11 cellular contexts compared by ENCODE assay signal in the genomic region with DNA sequence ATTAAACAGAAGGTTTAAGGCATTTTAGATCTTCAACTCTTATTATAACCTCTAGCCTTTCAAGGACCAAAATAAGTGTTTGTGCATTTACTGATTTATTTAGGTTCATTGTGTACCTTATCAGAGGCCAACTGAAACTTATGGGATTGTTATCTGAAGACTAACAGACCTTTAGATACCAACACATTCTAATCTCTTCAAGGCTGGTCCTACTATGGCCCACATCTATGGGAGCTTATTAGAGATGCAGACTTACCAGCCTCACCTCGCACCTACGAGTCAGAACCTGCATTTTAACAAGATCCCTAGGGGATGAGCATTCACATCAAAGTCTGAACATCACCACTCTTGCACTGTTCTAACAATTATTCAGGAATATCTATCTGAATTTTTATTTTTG. TPM values are rescaled to one million over a fixed set of nuclear protein-coding genes. Genes with fewer than 3 reads are reported as not detected.
DNase-seq lines count a peak whose midpoint lies in the region; ATAC-seq and TF ChIP-seq lines count a peak whose summit lies in the region.
"Had no signal": no experiment of that assay in that cellular context is flagged by ENCODE, and none has a peak within 500 bp of the region (broad histone marks: within the 10 kb centered on the region; RNA-seq: fewer than 3 reads in every experiment).

No MANE protein-coding gene starts in this region.

- H3K36me3 ChIP-seq in BLaER1 treated with 17β-estradiol and CSF1 and Interleukin-3, amounts not matched to agents 10 nM and 100 nM: peaks cover 36 to 64% (median 53%) of the 10 kb centered on the region in 11 experiments
- H3K36me3 ChIP-seq in stomach: peaks cover 0 to 39% (median 27%) of the 10 kb centered on the region in 4 donors

- in situ Hi-C loops in ACHN (cut with HindIII; ENCODE audit: low pct_ligation_motif_present, low pct_unique_long_range_greater_than_20kb, low sequenced_read_pairs): no loop called here

- TF ChIP-seq EP300 in stomach (IDR thresholded peaks at IDR 0.05): no peak

- H3K27ac Mint-ChIP-seq in activated T-helper 2 cell treated with anti-CD3 and anti-CD28 coated beads, Interferon-gamma antibody, Interleukin-2, Interleukin-4, amounts not matched to agents 10 μg/mL and 5 μg/mL and 100 μg/mL, durations not matched to agents 14 hours and 24 hours and 36 hours: no peak overlapping the region
- no peak overlapping the region for H3K27ac Mint-ChIP-seq in mesothelial cell of epicardium

- H3K4me3 ChIP-seq in BLaER1 treated with 17β-estradiol and CSF1 and Interleukin-3, amounts not matched to agents 10 nM and 100 nM: peak overlapping the region in 8 of 10 experiments; percentile 69 to 87 (median 81); a peak in 14 of 20 replicates
- H3K4me3 ChIP-seq in HFF-Myc (replicated peaks; ENCODE audit: low read depth, low read length): peak overlapping the region; percentile 89
- H3K4me3 ChIP-seq in stomach: no peak overlapping the region

- peak overlapping the region; percentile 78 to 99 (median 96) for H3K4me2 ChIP-seq in BLaER1 treated with 17β-estradiol and CSF1 and Interleukin-3, amounts not matched to agents 10 nM and 100 nM

- peaks cover 53% of the 10 kb centered on the region for H3K4me1 Mint-ChIP-seq in activated T-helper 2 cell treated with anti-CD3 and anti-CD28 coated beads, Interferon-gamma antibody, Interleukin-2, Interleukin-4, amounts not matched to agents 10 μg/mL and 5 μg/mL and 100 μg/mL, durations not matched to agents 14 hours and 24 hours and 36 hours (ENCODE audit: low read depth)
- peaks cover 39% of the 10 kb centered on the region for H3K4me1 Mint-ChIP-seq in mesothelial cell of epicardium

- no peaks in the 10 kb centered on the region for H3K27me3 ChIP-seq in BLaER1 treated with 17β-estradiol and CSF1 and Interleukin-3, amounts not matched to agents 10 nM and 100 nM
- no peaks in the 10 kb centered on the region for H3K27me3 ChIP-seq in stomach

- no peaks in the 10 kb centered on the region for H3K27me3 Mint-ChIP-seq in activated T-helper 2 cell treated with anti-CD3 and anti-CD28 coated beads, Interferon-gamma antibody, Interleukin-2, Interleukin-4, amounts not matched to agents 10 μg/mL and 5 μg/mL and 100 μg/mL, durations not matched to agents 14 hours and 24 hours and 36 hours (ENCODE audit: low read depth)
- no peaks in the 10 kb centered on the region for H3K27me3 Mint-ChIP-seq in mesothelial cell of epicardium (ENCODE audit: low read depth)

- no peak overlapping the region for H3K27ac ChIP-seq in BLaER1 treated with 17β-estradiol and CSF1 and Interleukin-3, amounts not matched to agents 10 nM and 100 nM
- H3K27ac ChIP-seq in stomach: no peak overlapping the region

- no peak for ATAC-seq in HG03045 (IDR thresholded peaks at IDR 0.05; ENCODE audit: unreplicated experiment)

- peak overlapping the region in 6 of 11 experiments; percentile 20 to 97 (median 89); a peak in 8 of 22 replicates for H3K9ac ChIP-seq in BLaER1 treated with 17β-estradiol and CSF1 and Interleukin-3, amounts not matched to agents 10 nM and 100 nM

- DNase-seq in HFF-Myc (ENCODE audit: extremely low read depth, low read depth) (no peak), mesothelial cell of epicardium (ENCODE audit: low spot score in 2 of 2, unreplicated experiment in 2 of 2) (no peak), ACHN (no peak), GM19238 (ENCODE audit: insufficient read length, low spot score) (no peak), stomach (no peak)
- no peak for DNase-seq in activated T-helper 2 cell treated with anti-CD3 and anti-CD28 coated beads, Interferon-gamma antibody, Interleukin-2, Interleukin-4, amounts not matched to agents 10 μg/mL and 5 μg/mL and 100 μg/mL, durations not matched to agents 14 hours and 24 hours and 36 hours (ENCODE audit: low spot score)
- DNase-seq: GF-D8, islet precursor cell, NCI-H2227 treated with DMSO at 0.1 percent for 48 hours had no signal

- no peak for TF ChIP-seq POLR2A in stomach (IDR thresholded peaks at IDR 0.05)

- 42 to 72% (median 59%) methylated on average over 2 of the region's 2 CpGs for WGBS in stomach, 5 donors

- no peak for TF ChIP-seq CTCF in HFF-Myc (IDR thresholded peaks at IDR 0.05; ENCODE audit: low read depth, low read length, missing control alignments)
- no peak for TF ChIP-seq CTCF in mesothelial cell of epicardium (IDR thresholded peaks at IDR 0.05; ENCODE audit: unreplicated experiment)
- TF ChIP-seq CTCF in stomach (IDR thresholded peaks at IDR 0.05): no peak

- peaks cover 66% of the 10 kb centered on the region for H3K36me3 Mint-ChIP-seq in activated T-helper 2 cell treated with anti-CD3 and anti-CD28 coated beads, Interferon-gamma antibody, Interleukin-2, Interleukin-4, amounts not matched to agents 10 μg/mL and 5 μg/mL and 100 μg/mL, durations not matched to agents 14 hours and 24 hours and 36 hours (ENCODE audit: low read depth)
- peaks cover 25% of the 10 kb centered on the region for H3K36me3 Mint-ChIP-seq in mesothelial cell of epicardium

- peaks cover 40 to 47% (median 43%) of the 10 kb centered on the region in 10 experiments for H3K4me1 ChIP-seq in BLaER1 treated with 17β-estradiol and CSF1 and Interleukin-3, amounts not matched to agents 10 nM and 100 nM
- peaks cover 22 to 45% (median 39%) of the 10 kb centered on the region in 4 donors for H3K4me1 ChIP-seq in stomach

- peak overlapping the region; percentile 97 for H3K4me3 Mint-ChIP-seq in activated T-helper 2 cell treated with anti-CD3 and anti-CD28 coated beads, Interferon-gamma antibody, Interleukin-2, Interleukin-4, amounts not matched to agents 10 μg/mL and 5 μg/mL and 100 μg/mL, durations not matched to agents 14 hours and 24 hours and 36 hours (ENCODE audit: low read depth)
- H3K4me3 Mint-ChIP-seq in mesothelial cell of epicardium: peak overlapping the region; percentile 98

- H4K20me1 ChIP-seq in BLaER1 treated with 17β-estradiol and CSF1 and Interleukin-3, amounts not matched to agents 10 nM and 100 nM: peaks cover 4 to 61% (median 57%) of the 10 kb centered on the region in 11 experiments; a peak in 17 of 22 replicates

- H3K9me3 ChIP-seq in BLaER1 treated with 17β-estradiol and CSF1 and Interleukin-3, amounts not matched to agents 10 nM and 100 nM (replicated peaks in 1 of 11): no peaks in the 10 kb centered on the region
- H3K9me3 ChIP-seq in stomach: no peaks in the 10 kb centered on the region

- intact Hi-C loops in activated T-helper 2 cell treated with anti-CD3 and anti-CD28 coated beads, Interferon-gamma antibody, Interleukin-2, Interleukin-4, amounts not matched to agents 10 μg/mL and 5 μg/mL and 100 μg/mL, durations not matched to agents 14 hours and 24 hours and 36 hours (cut with micrococcal nuclease): loop anchor here (10.0 kb wide), 1 partner anchor 47 kb away; no protein-coding TSS in a partner anchor
- intact Hi-C loops in stomach (cut with DNase I; ENCODE audit: low total_unique reads): loop anchor here (10.0 kb wide), 1 partner anchor 157 kb away; no protein-coding TSS in a partner anchor

- H3K9me3 Mint-ChIP-seq in activated T-helper 2 cell treated with anti-CD3 and anti-CD28 coated beads, Interferon-gamma antibody, Interleukin-2, Interleukin-4, amounts not matched to agents 10 μg/mL and 5 μg/mL and 100 μg/mL, durations not matched to agents 14 hours and 24 hours and 36 hours: no peaks in the 10 kb centered on the region
- H3K9me3 Mint-ChIP-seq in mesothelial cell of epicardium: peaks cover 6% of the 10 kb centered on the region

RNA-seq across cellular contexts. Expression of gene IARS1, which starts 1.9 kb away (rescaled TPM):
- 177 and 186 TPM in 2 replicates for total RNA-seq in activated T-helper 2 cell treated with anti-CD3 and anti-CD28 coated beads, Interferon-gamma antibody, Interleukin-2, Interleukin-4, amounts not matched to agents 10 μg/mL and 5 μg/mL and 100 μg/mL, durations not matched to agents 14 hours and 24 hours and 36 hours
- total RNA-seq in mesothelial cell of epicardium (117 to 127 TPM (median 126 TPM) in 3 replicates), stomach (100 to 1,000 TPM in 3 of 5 donors, 10 to 100 TPM in 2; 59.5 to 328 (median 118) TPM)
- 10 to 100 TPM; 11.0 to 22.2 (median 20.2) TPM for polyA plus RNA-seq in stomach

RNA-seq across cellular contexts. Expression of gene NOL8, which starts 33.6 kb away (rescaled TPM):
- 73.2 and 75.5 TPM in 2 replicates for total RNA-seq in activated T-helper 2 cell treated with anti-CD3 and anti-CD28 coated beads, Interferon-gamma antibody, Interleukin-2, Interleukin-4, amounts not matched to agents 10 μg/mL and 5 μg/mL and 100 μg/mL, durations not matched to agents 14 hours and 24 hours and 36 hours
- total RNA-seq in mesothelial cell of epicardium: 39.0 to 43.4 TPM (median 42.7 TPM) in 3 replicates
- total RNA-seq in stomach: 10 to 100 TPM; 20.4 to 75.4 (median 32.1) TPM
- 10 to 100 TPM; 11.9 to 22.2 (median 14.7) TPM for polyA plus RNA-seq in stomach

RNA-seq across cellular contexts. Expression of gene CENPP, which starts 34.2 kb away (rescaled TPM):
- 19.2 and 21.0 TPM in 2 replicates for total RNA-seq in activated T-helper 2 cell treated with anti-CD3 and anti-CD28 coated beads, Interferon-gamma antibody, Interleukin-2, Interleukin-4, amounts not matched to agents 10 μg/mL and 5 μg/mL and 100 μg/mL, durations not matched to agents 14 hours and 24 hours and 36 hours
- 6.0 to 7.8 TPM (median 7.4 TPM) in 3 replicates for total RNA-seq in mesothelial cell of epicardium
- 10 to 100 TPM in 2 of 5 donors, 1 to 10 TPM in 3; 1.3 to 37.9 (median 6.4) TPM for total RNA-seq in stomach
- polyA plus RNA-seq in stomach: 1 to 10 TPM; 1.4 to 2.9 (median 2.4) TPM

Comparison
In these comparisons a context has a peak if more than half of its experiments do, and no peak if none do; other contexts are left out.
1. H3K4me3 ChIP-seq: peak in BLaER1 treated with 17β-estradiol and CSF1 and Interleukin-3, amounts not matched to agents 10 nM and 100 nM (8 of 10) and HFF-Myc (single experiment); none in stomach (0 of 4).